Comparison of ENCODE assay signal across 15 cellular contexts in genomic region chr12:79069009-79069408, GRCh38.
DNase-seq lines count a peak whose midpoint lies in the region; ATAC-seq and TF ChIP-seq lines count a peak whose summit lies in the region.
"Had no signal": no experiment of that assay in that cellular context is flagged by ENCODE, and none has a peak within 500 bp of the region (broad histone marks: within the 10 kb centered on the region; RNA-seq: fewer than 3 reads in every experiment).

No MANE protein-coding gene starts in this region.

- H3K9me3 Mint-ChIP-seq in nephron progenitor cell: no peaks in the 10 kb centered on the region

- no peak overlapping the region for H3K27ac Mint-ChIP-seq in nephron progenitor cell
- H3K27ac Mint-ChIP-seq: IgD-negative memory B cell had no signal

- no peak for TF ChIP-seq CTCF in nephron progenitor cell (IDR thresholded peaks at IDR 0.05)

- no peaks in the 10 kb centered on the region for H3K4me1 Mint-ChIP-seq in nephron progenitor cell

- no peaks in the 10 kb centered on the region for H3K36me3 ChIP-seq in SK-N-MC (ENCODE audit: insufficient read depth, low read length)
- H3K36me3 ChIP-seq: SJCRH30 had no signal

- DNase-seq in SK-N-MC (ENCODE audit: low read depth, low spot score) (no peak), nephron progenitor cell (no peak), occipital lobe (lab: John Stamatoyannopoulos, UW) (no peak), NCI-H2196 (lab: John Stamatoyannopoulos, UW; ENCODE audit: unreplicated experiment) (no peak), cerebellar cortex (ENCODE audit: low spot score) (no peak)
- DNase-seq: COR-L47; effector CD4-positive, alpha-beta T cell; head of caudate nucleus; mesendoderm; right cardiac atrium; SJCRH30 had no signal

- no peaks in the 10 kb centered on the region for H3K27me3 Mint-ChIP-seq in nephron progenitor cell (ENCODE audit: low read depth, poor library complexity)
- H3K27me3 Mint-ChIP-seq: IgD-negative memory B cell had no signal

- peak overlapping the region; percentile 90 for H3K27ac ChIP-seq in SK-N-MC
- H3K27ac ChIP-seq: SJCRH30 had no signal

- no peaks in the 10 kb centered on the region for H3K36me3 Mint-ChIP-seq in nephron progenitor cell (ENCODE audit: low read depth)
- H3K36me3 Mint-ChIP-seq: IgD-negative memory B cell had no signal

- ATAC-seq in GM18907 (IDR thresholded peaks at IDR 0.05; ENCODE audit: unreplicated experiment) (peak; percentile 99), GM21619 (IDR thresholded peaks at IDR 0.05; ENCODE audit: unreplicated experiment) (peak; percentile 98), HG03108 (IDR thresholded peaks at IDR 0.05; ENCODE audit: unreplicated experiment) (peak; percentile 99)
- ATAC-seq: right cardiac atrium had no signal

- peak overlapping the region; percentile 24; the same call in 1 of the 2 replicates for H3K4me3 ChIP-seq in SK-N-MC
- H3K4me3 ChIP-seq: SJCRH30 had no signal

- no peak overlapping the region for H3K9ac ChIP-seq in SK-N-MC (ENCODE audit: insufficient read length)

- no peaks in the 10 kb centered on the region for H3K9me3 ChIP-seq in SK-N-MC (ENCODE audit: low read depth, low read length)
- H3K9me3 ChIP-seq: SJCRH30 had no signal

- H3K4me3 Mint-ChIP-seq in nephron progenitor cell: no peak overlapping the region
- H3K4me3 Mint-ChIP-seq: IgD-negative memory B cell had no signal
